In genomic region chr3:45952456-45952855, GRCh38 we compare ENCODE assay signal across 1 cellular context.
TF ChIP-seq lines count a peak whose summit lies in the region.

No MANE protein-coding gene starts in this region.

TF ChIP-seq in HepG2, 621 proteins besides CTCF, POLR2A, EP300 and RAD21:
- TF ChIP-seq TOPORS (CRISPR knock-in tag; IDR thresholded peaks at IDR 0.05), result no peak
- no peak for TF ChIP-seq KDM2A (CRISPR knock-in tag; IDR thresholded peaks at IDR 0.05; ENCODE audit: borderline replicate concordance, low read depth)
- no peak for TF ChIP-seq ZNF326 (CRISPR knock-in tag; IDR thresholded peaks at IDR 0.05; ENCODE audit: borderline replicate concordance)
- no peak for TF ChIP-seq NBN (conservative IDR thresholded peaks at IDR 0.05)
- TF ChIP-seq JARID2 (CRISPR knock-in tag; IDR thresholded peaks at IDR 0.05; ENCODE audit: insufficient replicate concordance), result no peak
- no peak for TF ChIP-seq XBP1 (CRISPR knock-in tag; IDR thresholded peaks at IDR 0.05)
